ENCODE assay signal across 1 cellular context in the genomic region with DNA sequence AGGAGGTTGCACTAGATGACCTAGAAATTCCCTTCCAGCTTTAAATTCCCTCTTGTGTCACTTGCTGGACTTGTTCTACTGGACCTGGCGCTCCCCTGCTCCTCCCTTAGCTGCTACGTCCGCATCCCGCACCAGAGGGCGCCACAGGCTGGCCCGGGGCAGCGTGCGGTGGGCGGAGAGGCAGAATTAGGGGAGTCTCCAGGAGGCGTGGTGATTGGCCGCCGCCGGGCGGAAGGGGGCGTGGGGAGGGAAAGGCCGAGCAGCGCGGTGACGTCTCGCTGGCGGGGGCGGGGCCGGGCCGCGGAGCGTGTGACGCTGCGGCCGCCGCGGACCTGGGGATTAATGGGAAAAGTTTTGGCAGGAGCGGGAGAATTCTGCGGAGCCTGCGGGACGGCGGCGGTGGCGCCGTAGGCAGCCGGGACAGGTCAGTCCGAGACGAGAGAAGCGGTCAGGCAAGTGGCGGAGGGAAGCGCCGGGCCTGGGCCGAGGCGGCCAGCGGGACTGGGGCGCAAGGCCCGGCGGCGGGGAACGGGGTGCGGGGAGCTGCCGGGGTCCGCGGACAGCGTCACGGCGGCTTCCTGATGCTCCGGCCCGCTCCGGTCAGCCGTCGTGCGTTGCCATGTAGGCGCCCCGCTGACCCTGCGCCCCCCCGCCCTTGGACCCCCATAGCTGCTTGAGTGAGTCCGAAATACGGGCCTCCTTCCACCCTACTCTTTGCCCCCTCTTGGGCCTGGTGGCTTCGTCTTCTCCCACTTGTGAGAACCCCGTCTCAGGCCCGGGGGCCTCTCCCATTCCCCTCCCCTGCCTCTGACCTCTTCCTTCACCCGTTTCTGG.
TF ChIP-seq lines count a peak whose summit lies in the region.

Gene PPARD, plus strand, starts transcription at position 301 of the 834 bp plus-strand sequence. CDS start 68,530 bp downstream, outside the sequence.

TF ChIP-seq in HepG2, 621 proteins besides CTCF, POLR2A, EP300 and RAD21 (continued from another document and continues in another):
- 0 out of 2 replicates have a peak, but pooled peaks have one; percentile 72 for TF ChIP-seq ZBTB44 (CRISPR knock-in tag; IDR thresholded peaks at IDR 0.05)
- no peak for TF ChIP-seq CHD4 (IDR thresholded peaks at IDR 0.05; ENCODE audit: borderline replicate concordance, low read length)
- TF ChIP-seq ZBTB43 (CRISPR knock-in tag; conservative IDR thresholded peaks at IDR 0.05) = no peak
- no peak for TF ChIP-seq ZIK1 (CRISPR knock-in tag; IDR thresholded peaks at IDR 0.05; ENCODE audit: borderline replicate concordance, low read depth)
- TF ChIP-seq MED13 (CRISPR knock-in tag; IDR thresholded peaks at IDR 0.05) = no peak
- no peak for TF ChIP-seq ZNF878 (CRISPR knock-in tag; IDR thresholded peaks at IDR 0.05)
- TF ChIP-seq TARDBP (CRISPR knock-in tag; IDR thresholded peaks at IDR 0.05) = peak; percentile 60; the same call in 1 of the 2 replicates
- peak; percentile 72; the same call in 1 of the 2 replicates for TF ChIP-seq KDM4B (CRISPR knock-in tag; IDR thresholded peaks at IDR 0.05)
- peak; percentile 9; the same call in 1 of the 2 replicates for TF ChIP-seq ZFP90 (CRISPR knock-in tag; IDR thresholded peaks at IDR 0.05; ENCODE audit: borderline replicate concordance)
- peak; percentile 100 for TF ChIP-seq STAG1 (CRISPR knock-in tag; IDR thresholded peaks at IDR 0.05)
- no peak for TF ChIP-seq SUZ12 (IDR thresholded peaks at IDR 0.05; ENCODE audit: low read depth, low read length)
- TF ChIP-seq IRF1 (CRISPR knock-in tag; IDR thresholded peaks at IDR 0.05; ENCODE audit: low read depth) = peak; percentile 18; the same call in 1 of the 2 replicates
- TF ChIP-seq SMAD3 (CRISPR knock-in tag; IDR thresholded peaks at IDR 0.05) = peak; percentile 89; the same call in 1 of the 2 replicates
- peak; percentile 90 for TF ChIP-seq KLF11 (CRISPR knock-in tag; IDR thresholded peaks at IDR 0.05)
- TF ChIP-seq ZNF546 (CRISPR knock-in tag; conservative IDR thresholded peaks at IDR 0.05) = no peak
- peak; percentile 77 for TF ChIP-seq THAP11 (CRISPR knock-in tag; IDR thresholded peaks at IDR 0.05)
- peak; percentile 71 for TF ChIP-seq ZNF616 (CRISPR knock-in tag; IDR thresholded peaks at IDR 0.05; ENCODE audit: low read depth)
- peak; percentile 96 for TF ChIP-seq ZNF614 (CRISPR knock-in tag; IDR thresholded peaks at IDR 0.05; ENCODE audit: borderline replicate concordance)
- TF ChIP-seq, protein P1, sequence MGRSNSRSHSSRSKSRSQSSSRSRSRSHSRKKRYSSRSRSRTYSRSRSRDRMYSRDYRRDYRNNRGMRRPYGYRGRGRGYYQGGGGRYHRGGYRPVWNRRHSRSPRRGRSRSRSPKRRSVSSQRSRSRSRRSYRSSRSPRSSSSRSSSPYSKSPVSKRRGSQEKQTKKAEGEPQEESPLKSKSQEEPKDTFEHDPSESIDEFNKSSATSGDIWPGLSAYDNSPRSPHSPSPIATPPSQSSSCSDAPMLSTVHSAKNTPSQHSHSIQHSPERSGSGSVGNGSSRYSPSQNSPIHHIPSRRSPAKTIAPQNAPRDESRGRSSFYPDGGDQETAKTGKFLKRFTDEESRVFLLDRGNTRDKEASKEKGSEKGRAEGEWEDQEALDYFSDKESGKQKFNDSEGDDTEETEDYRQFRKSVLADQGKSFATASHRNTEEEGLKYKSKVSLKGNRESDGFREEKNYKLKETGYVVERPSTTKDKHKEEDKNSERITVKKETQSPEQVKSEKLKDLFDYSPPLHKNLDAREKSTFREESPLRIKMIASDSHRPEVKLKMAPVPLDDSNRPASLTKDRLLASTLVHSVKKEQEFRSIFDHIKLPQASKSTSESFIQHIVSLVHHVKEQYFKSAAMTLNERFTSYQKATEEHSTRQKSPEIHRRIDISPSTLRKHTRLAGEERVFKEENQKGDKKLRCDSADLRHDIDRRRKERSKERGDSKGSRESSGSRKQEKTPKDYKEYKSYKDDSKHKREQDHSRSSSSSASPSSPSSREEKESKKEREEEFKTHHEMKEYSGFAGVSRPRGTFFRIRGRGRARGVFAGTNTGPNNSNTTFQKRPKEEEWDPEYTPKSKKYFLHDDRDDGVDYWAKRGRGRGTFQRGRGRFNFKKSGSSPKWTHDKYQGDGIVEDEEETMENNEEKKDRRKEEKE (IDR thresholded peaks at IDR 0.05) = no peak
- no peak for TF ChIP-seq RFX3 (CRISPR knock-in tag; IDR thresholded peaks at IDR 0.05)
- TF ChIP-seq, protein P2, sequence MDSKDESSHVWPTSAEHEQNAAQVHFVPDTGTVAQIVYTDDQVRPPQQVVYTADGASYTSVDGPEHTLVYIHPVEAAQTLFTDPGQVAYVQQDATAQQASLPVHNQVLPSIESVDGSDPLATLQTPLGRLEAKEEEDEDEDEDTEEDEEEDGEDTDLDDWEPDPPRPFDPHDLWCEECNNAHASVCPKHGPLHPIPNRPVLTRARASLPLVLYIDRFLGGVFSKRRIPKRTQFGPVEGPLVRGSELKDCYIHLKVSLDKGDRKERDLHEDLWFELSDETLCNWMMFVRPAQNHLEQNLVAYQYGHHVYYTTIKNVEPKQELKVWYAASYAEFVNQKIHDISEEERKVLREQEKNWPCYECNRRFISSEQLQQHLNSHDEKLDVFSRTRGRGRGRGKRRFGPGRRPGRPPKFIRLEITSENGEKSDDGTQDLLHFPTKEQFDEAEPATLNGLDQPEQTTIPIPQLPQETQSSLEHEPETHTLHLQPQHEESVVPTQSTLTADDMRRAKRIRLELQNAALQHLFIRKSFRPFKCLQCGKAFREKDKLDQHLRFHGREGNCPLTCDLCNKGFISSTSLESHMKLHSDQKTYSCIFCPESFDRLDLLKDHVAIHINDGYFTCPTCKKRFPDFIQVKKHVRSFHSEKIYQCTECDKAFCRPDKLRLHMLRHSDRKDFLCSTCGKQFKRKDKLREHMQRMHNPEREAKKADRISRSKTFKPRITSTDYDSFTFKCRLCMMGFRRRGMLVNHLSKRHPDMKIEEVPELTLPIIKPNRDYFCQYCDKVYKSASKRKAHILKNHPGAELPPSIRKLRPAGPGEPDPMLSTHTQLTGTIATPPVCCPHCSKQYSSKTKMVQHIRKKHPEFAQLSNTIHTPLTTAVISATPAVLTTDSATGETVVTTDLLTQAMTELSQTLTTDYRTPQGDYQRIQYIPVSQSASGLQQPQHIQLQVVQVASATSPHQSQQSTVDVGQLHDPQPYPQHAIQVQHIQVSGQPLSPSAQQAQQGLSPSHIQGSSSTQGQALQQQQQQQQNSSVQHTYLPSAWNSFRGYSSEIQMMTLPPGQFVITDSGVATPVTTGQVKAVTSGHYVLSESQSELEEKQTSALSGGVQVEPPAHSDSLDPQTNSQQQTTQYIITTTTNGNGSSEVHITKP (CRISPR knock-in tag; IDR thresholded peaks at IDR 0.05; ENCODE audit: low read depth) = no peak
- TF ChIP-seq HDAC2 (CRISPR knock-in tag; IDR thresholded peaks at IDR 0.05) = peak; percentile 77; the same call in 1 of the 2 replicates
- TF ChIP-seq GABPB1 (CRISPR knock-in tag; IDR thresholded peaks at IDR 0.05) = peak; percentile 91
- peak; percentile 88 for TF ChIP-seq ARID4A (CRISPR knock-in tag; IDR thresholded peaks at IDR 0.05; ENCODE audit: borderline replicate concordance)
- TF ChIP-seq ZNF124 (CRISPR knock-in tag; IDR thresholded peaks at IDR 0.05) = peak; percentile 92
- no peak for TF ChIP-seq TSC22D2 (CRISPR knock-in tag; IDR thresholded peaks at IDR 0.05; ENCODE audit: borderline replicate concordance)
- 0 out of 2 replicates have a peak, but pooled peaks have one; percentile 60 for TF ChIP-seq ZNF792 (CRISPR knock-in tag; IDR thresholded peaks at IDR 0.05)
- no peak; the same call in 1 of the 2 replicates for TF ChIP-seq NR2F2 (IDR thresholded peaks at IDR 0.05; ENCODE audit: borderline replicate concordance, low read depth)
- no peak for TF ChIP-seq SMARCC2 (IDR thresholded peaks at IDR 0.05)
- TF ChIP-seq XBP1 (CRISPR knock-in tag; IDR thresholded peaks at IDR 0.05) = no peak
- peak; percentile 82; the same call in 1 of the 2 replicates for TF ChIP-seq SALL2 (CRISPR knock-in tag; IDR thresholded peaks at IDR 0.05)
- TF ChIP-seq ZNF580 (CRISPR knock-in tag; IDR thresholded peaks at IDR 0.05; ENCODE audit: borderline replicate concordance, low read depth) = peak; percentile 97
- peak; percentile 95 for TF ChIP-seq GMEB1 (CRISPR knock-in tag; IDR thresholded peaks at IDR 0.05; ENCODE audit: borderline replicate concordance)
- TF ChIP-seq ZSCAN30 (CRISPR knock-in tag; IDR thresholded peaks at IDR 0.05) = no peak
- TF ChIP-seq, protein P3, sequence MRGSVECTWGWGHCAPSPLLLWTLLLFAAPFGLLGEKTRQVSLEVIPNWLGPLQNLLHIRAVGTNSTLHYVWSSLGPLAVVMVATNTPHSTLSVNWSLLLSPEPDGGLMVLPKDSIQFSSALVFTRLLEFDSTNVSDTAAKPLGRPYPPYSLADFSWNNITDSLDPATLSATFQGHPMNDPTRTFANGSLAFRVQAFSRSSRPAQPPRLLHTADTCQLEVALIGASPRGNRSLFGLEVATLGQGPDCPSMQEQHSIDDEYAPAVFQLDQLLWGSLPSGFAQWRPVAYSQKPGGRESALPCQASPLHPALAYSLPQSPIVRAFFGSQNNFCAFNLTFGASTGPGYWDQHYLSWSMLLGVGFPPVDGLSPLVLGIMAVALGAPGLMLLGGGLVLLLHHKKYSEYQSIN (CRISPR knock-in tag; IDR thresholded peaks at IDR 0.05; ENCODE audit: borderline replicate concordance) = no peak
- TF ChIP-seq ZNF547 (CRISPR knock-in tag; IDR thresholded peaks at IDR 0.05) = no peak; the same call in none of the 2 replicates
